In genomic region chr4:88672987-88673386, GRCh38 we compare ENCODE assay signal across 1 cellular context.
TF ChIP-seq lines count a peak whose summit lies in the region.

No MANE protein-coding gene starts in this region.

TF ChIP-seq in WTC11, 78 proteins besides CTCF, POLR2A, EP300 and RAD21 (continued from another document):
- TF ChIP-seq FOXP4 (CRISPR knock-in tag; IDR thresholded peaks at IDR 0.05): no peak
- TF ChIP-seq CREB1 (CRISPR knock-in tag; IDR thresholded peaks at IDR 0.05): no peak
- TF ChIP-seq GABPB1 (CRISPR knock-in tag; IDR thresholded peaks at IDR 0.05): no peak
- no peak for TF ChIP-seq ZBTB21 (CRISPR knock-in tag; IDR thresholded peaks at IDR 0.05; ENCODE audit: borderline replicate concordance)
